In the genomic region with DNA sequence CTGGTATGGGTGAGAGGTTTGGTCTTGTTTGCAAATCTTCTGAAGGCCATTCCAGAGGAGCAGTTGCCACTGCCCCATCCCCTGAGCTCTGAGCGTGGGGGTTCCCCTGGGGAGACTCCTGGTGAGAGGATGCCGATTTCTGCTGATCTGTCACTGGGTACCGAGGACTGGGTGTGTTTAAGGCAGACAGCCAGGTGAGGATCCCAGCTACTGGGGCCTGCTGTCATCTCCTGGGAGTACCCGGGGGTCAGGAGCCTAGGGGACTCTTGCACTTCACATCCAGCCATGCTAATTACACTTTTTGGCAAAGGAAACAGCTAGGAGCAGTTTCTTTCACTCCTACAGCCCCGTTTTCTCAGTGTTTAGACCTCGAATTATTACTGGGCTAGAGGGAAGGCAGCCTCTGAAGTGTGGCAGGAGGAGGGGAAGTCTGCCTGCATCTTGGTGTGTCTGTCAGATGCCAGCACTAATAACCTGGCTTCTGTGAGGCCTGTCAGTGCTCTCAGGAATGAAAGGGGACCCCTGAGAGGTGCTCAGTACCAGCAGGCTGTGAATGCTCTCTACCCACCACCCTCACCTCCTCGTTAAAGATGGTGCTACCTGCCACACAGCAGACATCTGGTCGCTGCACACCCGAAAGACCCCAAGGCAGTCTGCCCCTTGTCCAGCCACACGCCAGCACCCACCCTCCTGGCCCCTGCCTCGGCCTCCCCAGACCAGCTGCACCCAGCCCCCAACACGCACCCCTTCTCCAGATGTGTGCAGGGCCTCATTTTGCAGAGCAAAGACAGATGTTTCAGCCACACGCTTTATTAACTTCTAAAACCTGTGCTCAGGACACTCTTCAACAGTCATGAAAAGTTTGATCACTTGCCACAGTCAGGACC, we compare ENCODE assay signal across 34 cellular contexts. TPM values are rescaled to one million over a fixed set of nuclear protein-coding genes. Genes with fewer than 3 reads are reported as not detected.
"Had no signal": no experiment of that assay in that cellular context is flagged by ENCODE, and none has a peak within 500 bp of the region (broad histone marks: within the 10 kb centered on the region; RNA-seq: fewer than 3 reads in every experiment).

No MANE protein-coding gene starts in this region.

- FAIRE-seq: astrocyte, TTC549 had no signal

- H3K4me3 ChIP-seq: adrenal gland, body of pancreas, breast epithelium had no signal

- H3K27ac ChIP-seq: adrenal gland, body of pancreas, brain microvascular endothelial cell, breast epithelium, VCaP had no signal

- H3K9me3 Mint-ChIP-seq: activated B cell treated with CpG ODN at 0.5 μM for 24 hours; activated CD4-positive, alpha-beta memory T cell treated with anti-CD3 and anti-CD28 coated beads for 36 hours; activated CD4-positive, alpha-beta T cell treated with anti-CD3 and anti-CD28 coated beads, Interleukin-2, amount 10 ng/mL, durations not matched to agents 24 days and 14 days; activated CD8-positive, alpha-beta T cell treated with anti-CD3 and anti-CD28 coated beads for 36 hours; activated naive CD4-positive, alpha-beta T cell treated with anti-CD3 and anti-CD28 coated beads for 36 hours; activated naive CD4-positive, alpha-beta T cell treated with anti-CD3 and anti-CD28 coated beads, Interleukin-2, amount 50 U/mL, for 72 hours; activated naive CD8-positive, alpha-beta T cell treated with anti-CD3 and anti-CD28 coated beads for 36 hours; activated T-cell treated with anti-CD3 and anti-CD28 coated beads, Interleukin-2, amount 50 U/mL, for 4 hours; activated T-cell treated with anti-CD3 and anti-CD28 coated beads, Interleukin-2, amount 50 U/mL, for 72 hours; activated T-helper 1 cell treated with anti-CD3 and anti-CD28 coated beads, Interleukin-12 subunit alpha, Interleukin-12 subunit beta, Interleukin-2, Interleukin-4 antibody, amounts not matched to agents 30 ng/mL and 10 ng/mL and 1 ng/mL, durations not matched to agents 14 hours and 24 hours and 36 hours; activated T-helper 17 cell treated with anti-CD3 and anti-CD28 coated beads, Interleukin-2, amount 50 U/mL, for 72 hours; T-cell had no signal

- ATAC-seq: activated CD8-positive, alpha-beta T cell treated with anti-CD3 and anti-CD28 coated beads for 36 hours; activated naive CD4-positive, alpha-beta T cell treated with anti-CD3 and anti-CD28 coated beads, Interleukin-2, amount 50 U/mL, for 72 hours; activated T-cell treated with anti-CD3 and anti-CD28 coated beads, Interleukin-2, amount 50 U/mL, for 4 hours; activated T-cell treated with anti-CD3 and anti-CD28 coated beads, Interleukin-2, amount 50 U/mL, for 72 hours; activated T-helper 17 cell treated with anti-CD3 and anti-CD28 coated beads, Interleukin-2, amount 50 U/mL, for 72 hours; body of pancreas; T-cell; T-helper 17 cell had no signal

- H3K27me3 ChIP-seq: adrenal gland, body of pancreas, brain microvascular endothelial cell, breast epithelium had no signal

- H3K4me3 Mint-ChIP-seq: activated B cell treated with CpG ODN at 0.5 μM for 24 hours; activated CD4-positive, alpha-beta memory T cell treated with anti-CD3 and anti-CD28 coated beads for 36 hours; activated CD4-positive, alpha-beta T cell treated with anti-CD3 and anti-CD28 coated beads, Interleukin-2, amount 10 ng/mL, durations not matched to agents 24 days and 14 days; activated CD8-positive, alpha-beta T cell treated with anti-CD3 and anti-CD28 coated beads for 36 hours; activated naive CD4-positive, alpha-beta T cell treated with anti-CD3 and anti-CD28 coated beads for 36 hours; activated naive CD8-positive, alpha-beta T cell treated with anti-CD3 and anti-CD28 coated beads for 36 hours; activated T-cell treated with anti-CD3 and anti-CD28 coated beads, Interleukin-2, amount 50 U/mL, for 4 hours; activated T-cell treated with anti-CD3 and anti-CD28 coated beads, Interleukin-2, amount 50 U/mL, for 72 hours; activated T-helper 1 cell treated with anti-CD3 and anti-CD28 coated beads, Interleukin-12 subunit alpha, Interleukin-12 subunit beta, Interleukin-2, Interleukin-4 antibody, amounts not matched to agents 30 ng/mL and 10 ng/mL and 1 ng/mL, durations not matched to agents 14 hours and 24 hours and 36 hours; activated T-helper 17 cell treated with anti-CD3 and anti-CD28 coated beads, Interleukin-2, amount 50 U/mL, for 72 hours; T-cell; T-helper 17 cell had no signal

- H3K9me3 ChIP-seq: adrenal gland, body of pancreas, breast epithelium had no signal

- H3K36me3 ChIP-seq: adrenal gland, brain microvascular endothelial cell, breast epithelium had no signal

- H3K36me3 Mint-ChIP-seq: activated CD4-positive, alpha-beta memory T cell treated with anti-CD3 and anti-CD28 coated beads for 36 hours; activated naive CD4-positive, alpha-beta T cell treated with anti-CD3 and anti-CD28 coated beads, Interleukin-2, amount 50 U/mL, for 72 hours; activated naive CD8-positive, alpha-beta T cell treated with anti-CD3 and anti-CD28 coated beads for 36 hours had no signal

- DNase-seq: activated B cell treated with CpG ODN at 0.5 μM for 24 hours; activated CD4-positive, alpha-beta memory T cell treated with anti-CD3 and anti-CD28 coated beads for 36 hours; activated CD4-positive, alpha-beta T cell treated with anti-CD3 and anti-CD28 coated beads for 4 hours; activated CD4-positive, alpha-beta T cell treated with anti-CD3 and anti-CD28 coated beads, Interleukin-2, amount 10 ng/mL, durations not matched to agents 24 days and 14 days; activated CD4-positive, alpha-beta T cell treated with anti-CD3 and anti-CD28 coated beads, Interleukin-2, amount 50 U/mL, for 1 hour; activated CD4-positive, alpha-beta T cell treated with anti-CD3 and anti-CD28 coated beads, Interleukin-2, amount 50 U/mL, for 4 hours; activated CD4-positive, CD25-positive, alpha-beta regulatory T cell treated with anti-CD3 and anti-CD28 coated beads, Interleukin-2, amount 50 U/mL, for 72 hours; activated CD8-positive, alpha-beta memory T cell treated with anti-CD3 and anti-CD28 coated beads, Interleukin-2, amount 50 U/mL, for 4 hours; activated CD8-positive, alpha-beta T cell treated with anti-CD3 and anti-CD28 coated beads for 36 hours; activated effector memory CD4-positive, alpha-beta T cell treated with anti-CD3 and anti-CD28 coated beads, Interleukin-2, amount 50 U/mL, for 16 hours; activated gamma-delta T cell treated with Interleukin-2 at 50 U/mL for 16 hours; activated naive CD4-positive, alpha-beta T cell; activated naive CD4-positive, alpha-beta T cell treated with anti-CD3 and anti-CD28 coated beads for 36 hours; activated naive CD4-positive, alpha-beta T cell treated with anti-CD3 and anti-CD28 coated beads, Interleukin-2, amount 50 U/mL, for 16 hours; activated naive CD8-positive, alpha-beta T cell treated with anti-CD3 and anti-CD28 coated beads for 36 hours; activated T-cell treated with anti-CD3 and anti-CD28 coated beads for 4 hours; activated T-cell treated with anti-CD3 and anti-CD28 coated beads, Interleukin-2, amount 50 U/mL, for 1 hour; activated T-cell treated with anti-CD3 and anti-CD28 coated beads, Interleukin-2, amount 50 U/mL, for 4 hours; activated T-cell treated with anti-CD3 and anti-CD28 coated beads, Interleukin-2, amount 50 U/mL, for 72 hours; adrenal gland; amniotic stem cell; aorta; body of pancreas; brain microvascular endothelial cell; central memory CD4-positive, alpha-beta T cell; T-cell; T-helper 17 cell had no signal

- H3K4me1 ChIP-seq: body of pancreas, breast epithelium had no signal

- H3K4me1 Mint-ChIP-seq: activated B cell treated with CpG ODN at 0.5 μM for 24 hours; activated naive CD8-positive, alpha-beta T cell treated with anti-CD3 and anti-CD28 coated beads for 36 hours had no signal

- H3K27me3 Mint-ChIP-seq: activated CD4-positive, alpha-beta memory T cell treated with anti-CD3 and anti-CD28 coated beads for 36 hours; activated CD4-positive, alpha-beta T cell treated with anti-CD3 and anti-CD28 coated beads, Interleukin-2, amount 10 ng/mL, durations not matched to agents 24 days and 14 days; activated CD8-positive, alpha-beta T cell treated with anti-CD3 and anti-CD28 coated beads for 36 hours; activated T-helper 17 cell treated with anti-CD3 and anti-CD28 coated beads, Interleukin-2, amount 50 U/mL, for 72 hours; T-cell; T-helper 17 cell had no signal

- H3K27ac Mint-ChIP-seq: activated B cell treated with CpG ODN at 0.5 μM for 24 hours; activated CD4-positive, alpha-beta memory T cell treated with anti-CD3 and anti-CD28 coated beads for 36 hours; activated CD4-positive, alpha-beta T cell treated with anti-CD3 and anti-CD28 coated beads, Interleukin-2, amount 10 ng/mL, durations not matched to agents 24 days and 14 days; activated CD8-positive, alpha-beta T cell treated with anti-CD3 and anti-CD28 coated beads for 36 hours; activated naive CD4-positive, alpha-beta T cell treated with anti-CD3 and anti-CD28 coated beads for 36 hours; activated naive CD8-positive, alpha-beta T cell treated with anti-CD3 and anti-CD28 coated beads for 36 hours; activated T-cell treated with anti-CD3 and anti-CD28 coated beads, Interleukin-2, amount 50 U/mL, for 72 hours; activated T-helper 1 cell treated with anti-CD3 and anti-CD28 coated beads, Interleukin-12 subunit alpha, Interleukin-12 subunit beta, Interleukin-2, Interleukin-4 antibody, amounts not matched to agents 30 ng/mL and 10 ng/mL and 1 ng/mL, durations not matched to agents 14 hours and 24 hours and 36 hours; T-cell; T-helper 17 cell had no signal

RNA-seq across cellular contexts. Expression of gene SNX20, which starts 43.2 kb away (rescaled TPM):
- total RNA-seq: astrocyte had no signal

RNA-seq across cellular contexts. Expression of gene NOD2, which starts 55.4 kb away (rescaled TPM):
- total RNA-seq: astrocyte had no signal
